In the genomic region with DNA sequence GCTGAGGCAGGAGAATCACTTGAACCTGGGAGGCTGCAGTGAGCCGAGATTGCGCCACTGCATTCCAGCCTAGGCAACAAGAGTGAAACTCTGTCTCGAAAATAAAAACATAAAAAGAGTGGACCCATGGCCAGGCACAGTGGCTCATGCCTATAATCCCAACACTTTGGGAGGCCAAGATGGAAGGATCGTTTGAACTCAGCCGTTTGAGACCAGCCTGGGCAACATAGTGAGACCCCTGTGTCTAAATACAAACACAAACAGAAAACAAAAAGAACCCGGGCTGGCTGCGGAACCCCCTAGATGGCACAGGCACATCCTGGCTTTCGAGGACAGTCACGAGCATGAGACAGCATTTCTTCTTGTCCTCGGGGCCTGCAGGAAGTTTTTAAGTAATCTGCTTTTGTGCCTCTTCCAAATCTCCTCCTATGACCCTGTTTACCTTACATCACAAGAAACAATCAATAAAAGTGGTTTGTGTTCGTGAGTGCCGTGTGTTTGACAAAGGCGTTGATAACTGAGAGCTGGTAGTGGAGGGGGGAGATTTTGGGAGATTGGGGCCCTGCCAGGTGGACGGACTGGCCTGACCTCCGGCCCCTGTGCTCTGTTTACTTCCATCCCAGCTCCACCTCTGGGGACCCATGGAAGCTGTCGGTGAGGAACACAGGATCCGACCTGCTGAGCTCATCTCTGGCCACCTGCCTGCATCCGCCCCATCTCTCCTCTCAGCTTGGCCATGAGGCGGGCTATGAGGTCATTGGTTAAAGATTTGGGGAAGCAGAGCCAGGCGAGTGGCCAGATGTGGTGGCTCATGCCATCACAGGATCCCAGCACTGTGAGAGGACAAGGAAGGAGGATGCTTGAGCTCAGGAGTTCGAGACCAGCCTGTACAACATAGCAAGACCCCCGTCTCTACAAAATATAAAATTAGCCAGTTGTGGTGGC, we compare ENCODE assay signal across 1 cellular context.
A peak's percentile ranks its signal among the peaks of the same experiment; 100 is the strongest.
TF ChIP-seq lines count a peak whose summit lies in the region.

No MANE protein-coding gene starts in this region.

TF ChIP-seq in K562, 482 proteins besides CTCF, POLR2A, EP300 and RAD21 (continued from another document and continues in another):
- TF ChIP-seq ZNF263 (CRISPR knock-in tag; IDR thresholded peaks at IDR 0.05; ENCODE audit: borderline replicate concordance), result peak; percentile 37; the same call in 1 of the 2 replicates
- TF ChIP-seq SNRNP70 (optimal IDR thresholded peaks at IDR 0.05; ENCODE audit: low read depth, low read length), result no peak
- no peak for TF ChIP-seq NELFE (IDR thresholded peaks at IDR 0.05; ENCODE audit: insufficient read depth, insufficient read length)
- TF ChIP-seq FOXK2 (conservative IDR thresholded peaks at IDR 0.05 in 1 of 2, IDR thresholded peaks at IDR 0.05 in 1 of 2; ENCODE audit: low read depth in 2 of 2), result peak; percentile 68 to 73
- TF ChIP-seq, protein P1, sequence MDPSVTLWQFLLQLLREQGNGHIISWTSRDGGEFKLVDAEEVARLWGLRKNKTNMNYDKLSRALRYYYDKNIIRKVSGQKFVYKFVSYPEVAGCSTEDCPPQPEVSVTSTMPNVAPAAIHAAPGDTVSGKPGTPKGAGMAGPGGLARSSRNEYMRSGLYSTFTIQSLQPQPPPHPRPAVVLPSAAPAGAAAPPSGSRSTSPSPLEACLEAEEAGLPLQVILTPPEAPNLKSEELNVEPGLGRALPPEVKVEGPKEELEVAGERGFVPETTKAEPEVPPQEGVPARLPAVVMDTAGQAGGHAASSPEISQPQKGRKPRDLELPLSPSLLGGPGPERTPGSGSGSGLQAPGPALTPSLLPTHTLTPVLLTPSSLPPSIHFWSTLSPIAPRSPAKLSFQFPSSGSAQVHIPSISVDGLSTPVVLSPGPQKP (CRISPR knock-in tag; IDR thresholded peaks at IDR 0.05), result no peak
- TF ChIP-seq, protein P2, sequence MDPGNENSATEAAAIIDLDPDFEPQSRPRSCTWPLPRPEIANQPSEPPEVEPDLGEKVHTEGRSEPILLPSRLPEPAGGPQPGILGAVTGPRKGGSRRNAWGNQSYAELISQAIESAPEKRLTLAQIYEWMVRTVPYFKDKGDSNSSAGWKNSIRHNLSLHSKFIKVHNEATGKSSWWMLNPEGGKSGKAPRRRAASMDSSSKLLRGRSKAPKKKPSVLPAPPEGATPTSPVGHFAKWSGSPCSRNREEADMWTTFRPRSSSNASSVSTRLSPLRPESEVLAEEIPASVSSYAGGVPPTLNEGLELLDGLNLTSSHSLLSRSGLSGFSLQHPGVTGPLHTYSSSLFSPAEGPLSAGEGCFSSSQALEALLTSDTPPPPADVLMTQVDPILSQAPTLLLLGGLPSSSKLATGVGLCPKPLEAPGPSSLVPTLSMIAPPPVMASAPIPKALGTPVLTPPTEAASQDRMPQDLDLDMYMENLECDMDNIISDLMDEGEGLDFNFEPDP (CRISPR knock-in tag; IDR thresholded peaks at IDR 0.05), result no peak
- no peak for TF ChIP-seq PML (IDR thresholded peaks at IDR 0.05; ENCODE audit: low read length)
- TF ChIP-seq, protein P3, sequence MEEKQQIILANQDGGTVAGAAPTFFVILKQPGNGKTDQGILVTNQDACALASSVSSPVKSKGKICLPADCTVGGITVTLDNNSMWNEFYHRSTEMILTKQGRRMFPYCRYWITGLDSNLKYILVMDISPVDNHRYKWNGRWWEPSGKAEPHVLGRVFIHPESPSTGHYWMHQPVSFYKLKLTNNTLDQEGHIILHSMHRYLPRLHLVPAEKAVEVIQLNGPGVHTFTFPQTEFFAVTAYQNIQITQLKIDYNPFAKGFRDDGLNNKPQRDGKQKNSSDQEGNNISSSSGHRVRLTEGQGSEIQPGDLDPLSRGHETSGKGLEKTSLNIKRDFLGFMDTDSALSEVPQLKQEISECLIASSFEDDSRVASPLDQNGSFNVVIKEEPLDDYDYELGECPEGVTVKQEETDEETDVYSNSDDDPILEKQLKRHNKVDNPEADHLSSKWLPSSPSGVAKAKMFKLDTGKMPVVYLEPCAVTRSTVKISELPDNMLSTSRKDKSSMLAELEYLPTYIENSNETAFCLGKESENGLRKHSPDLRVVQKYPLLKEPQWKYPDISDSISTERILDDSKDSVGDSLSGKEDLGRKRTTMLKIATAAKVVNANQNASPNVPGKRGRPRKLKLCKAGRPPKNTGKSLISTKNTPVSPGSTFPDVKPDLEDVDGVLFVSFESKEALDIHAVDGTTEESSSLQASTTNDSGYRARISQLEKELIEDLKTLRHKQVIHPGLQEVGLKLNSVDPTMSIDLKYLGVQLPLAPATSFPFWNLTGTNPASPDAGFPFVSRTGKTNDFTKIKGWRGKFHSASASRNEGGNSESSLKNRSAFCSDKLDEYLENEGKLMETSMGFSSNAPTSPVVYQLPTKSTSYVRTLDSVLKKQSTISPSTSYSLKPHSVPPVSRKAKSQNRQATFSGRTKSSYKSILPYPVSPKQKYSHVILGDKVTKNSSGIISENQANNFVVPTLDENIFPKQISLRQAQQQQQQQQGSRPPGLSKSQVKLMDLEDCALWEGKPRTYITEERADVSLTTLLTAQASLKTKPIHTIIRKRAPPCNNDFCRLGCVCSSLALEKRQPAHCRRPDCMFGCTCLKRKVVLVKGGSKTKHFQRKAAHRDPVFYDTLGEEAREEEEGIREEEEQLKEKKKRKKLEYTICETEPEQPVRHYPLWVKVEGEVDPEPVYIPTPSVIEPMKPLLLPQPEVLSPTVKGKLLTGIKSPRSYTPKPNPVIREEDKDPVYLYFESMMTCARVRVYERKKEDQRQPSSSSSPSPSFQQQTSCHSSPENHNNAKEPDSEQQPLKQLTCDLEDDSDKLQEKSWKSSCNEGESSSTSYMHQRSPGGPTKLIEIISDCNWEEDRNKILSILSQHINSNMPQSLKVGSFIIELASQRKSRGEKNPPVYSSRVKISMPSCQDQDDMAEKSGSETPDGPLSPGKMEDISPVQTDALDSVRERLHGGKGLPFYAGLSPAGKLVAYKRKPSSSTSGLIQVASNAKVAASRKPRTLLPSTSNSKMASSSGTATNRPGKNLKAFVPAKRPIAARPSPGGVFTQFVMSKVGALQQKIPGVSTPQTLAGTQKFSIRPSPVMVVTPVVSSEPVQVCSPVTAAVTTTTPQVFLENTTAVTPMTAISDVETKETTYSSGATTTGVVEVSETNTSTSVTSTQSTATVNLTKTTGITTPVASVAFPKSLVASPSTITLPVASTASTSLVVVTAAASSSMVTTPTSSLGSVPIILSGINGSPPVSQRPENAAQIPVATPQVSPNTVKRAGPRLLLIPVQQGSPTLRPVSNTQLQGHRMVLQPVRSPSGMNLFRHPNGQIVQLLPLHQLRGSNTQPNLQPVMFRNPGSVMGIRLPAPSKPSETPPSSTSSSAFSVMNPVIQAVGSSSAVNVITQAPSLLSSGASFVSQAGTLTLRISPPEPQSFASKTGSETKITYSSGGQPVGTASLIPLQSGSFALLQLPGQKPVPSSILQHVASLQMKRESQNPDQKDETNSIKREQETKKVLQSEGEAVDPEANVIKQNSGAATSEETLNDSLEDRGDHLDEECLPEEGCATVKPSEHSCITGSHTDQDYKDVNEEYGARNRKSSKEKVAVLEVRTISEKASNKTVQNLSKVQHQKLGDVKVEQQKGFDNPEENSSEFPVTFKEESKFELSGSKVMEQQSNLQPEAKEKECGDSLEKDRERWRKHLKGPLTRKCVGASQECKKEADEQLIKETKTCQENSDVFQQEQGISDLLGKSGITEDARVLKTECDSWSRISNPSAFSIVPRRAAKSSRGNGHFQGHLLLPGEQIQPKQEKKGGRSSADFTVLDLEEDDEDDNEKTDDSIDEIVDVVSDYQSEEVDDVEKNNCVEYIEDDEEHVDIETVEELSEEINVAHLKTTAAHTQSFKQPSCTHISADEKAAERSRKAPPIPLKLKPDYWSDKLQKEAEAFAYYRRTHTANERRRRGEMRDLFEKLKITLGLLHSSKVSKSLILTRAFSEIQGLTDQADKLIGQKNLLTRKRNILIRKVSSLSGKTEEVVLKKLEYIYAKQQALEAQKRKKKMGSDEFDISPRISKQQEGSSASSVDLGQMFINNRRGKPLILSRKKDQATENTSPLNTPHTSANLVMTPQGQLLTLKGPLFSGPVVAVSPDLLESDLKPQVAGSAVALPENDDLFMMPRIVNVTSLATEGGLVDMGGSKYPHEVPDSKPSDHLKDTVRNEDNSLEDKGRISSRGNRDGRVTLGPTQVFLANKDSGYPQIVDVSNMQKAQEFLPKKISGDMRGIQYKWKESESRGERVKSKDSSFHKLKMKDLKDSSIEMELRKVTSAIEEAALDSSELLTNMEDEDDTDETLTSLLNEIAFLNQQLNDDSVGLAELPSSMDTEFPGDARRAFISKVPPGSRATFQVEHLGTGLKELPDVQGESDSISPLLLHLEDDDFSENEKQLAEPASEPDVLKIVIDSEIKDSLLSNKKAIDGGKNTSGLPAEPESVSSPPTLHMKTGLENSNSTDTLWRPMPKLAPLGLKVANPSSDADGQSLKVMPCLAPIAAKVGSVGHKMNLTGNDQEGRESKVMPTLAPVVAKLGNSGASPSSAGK (IDR thresholded peaks at IDR 0.05), result peak; percentile 81
- TF ChIP-seq BRD4 (IDR thresholded peaks at IDR 0.05), result no peak
- TF ChIP-seq, protein P4, sequence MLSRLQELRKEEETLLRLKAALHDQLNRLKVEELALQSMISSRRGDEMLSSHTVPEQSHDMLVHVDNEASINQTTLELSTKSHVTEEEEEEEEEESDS (CRISPR knock-in tag; IDR thresholded peaks at IDR 0.05), result no peak
- no peak for TF ChIP-seq HSF4 (CRISPR knock-in tag; IDR thresholded peaks at IDR 0.05; ENCODE audit: borderline replicate concordance)
- TF ChIP-seq ARID1B (IDR thresholded peaks at IDR 0.05), result peak; percentile 68
- no peak for TF ChIP-seq ZNF124 (CRISPR knock-in tag; IDR thresholded peaks at IDR 0.05)
- TF ChIP-seq, protein P5, sequence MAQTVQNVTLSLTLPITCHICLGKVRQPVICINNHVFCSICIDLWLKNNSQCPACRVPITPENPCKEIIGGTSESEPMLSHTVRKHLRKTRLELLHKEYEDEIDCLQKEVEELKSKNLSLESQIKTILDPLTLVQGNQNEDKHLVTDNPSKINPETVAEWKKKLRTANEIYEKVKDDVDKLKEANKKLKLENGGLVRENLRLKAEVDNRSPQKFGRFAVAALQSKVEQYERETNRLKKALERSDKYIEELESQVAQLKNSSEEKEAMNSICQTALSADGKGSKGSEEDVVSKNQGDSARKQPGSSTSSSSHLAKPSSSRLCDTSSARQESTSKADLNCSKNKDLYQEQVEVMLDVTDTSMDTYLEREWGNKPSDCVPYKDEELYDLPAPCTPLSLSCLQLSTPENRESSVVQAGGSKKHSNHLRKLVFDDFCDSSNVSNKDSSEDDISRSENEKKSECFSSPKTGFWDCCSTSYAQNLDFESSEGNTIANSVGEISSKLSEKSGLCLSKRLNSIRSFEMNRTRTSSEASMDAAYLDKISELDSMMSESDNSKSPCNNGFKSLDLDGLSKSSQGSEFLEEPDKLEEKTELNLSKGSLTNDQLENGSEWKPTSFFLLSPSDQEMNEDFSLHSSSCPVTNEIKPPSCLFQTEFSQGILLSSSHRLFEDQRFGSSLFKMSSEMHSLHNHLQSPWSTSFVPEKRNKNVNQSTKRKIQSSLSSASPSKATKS (CRISPR knock-in tag; IDR thresholded peaks at IDR 0.05), result no peak
- TF ChIP-seq TBP (optimal IDR thresholded peaks at IDR 0.05; ENCODE audit: low read depth, low read length), result no peak
- TF ChIP-seq TEAD4 (IDR thresholded peaks at IDR 0.05; ENCODE audit: low read length), result peak; percentile 34; the same call in 1 of the 2 replicates
- no peak for TF ChIP-seq TEAD4 (CRISPR knock-in tag; IDR thresholded peaks at IDR 0.05; ENCODE audit: borderline replicate concordance)
- no peak for TF ChIP-seq SRSF9 (IDR thresholded peaks at IDR 0.05; ENCODE audit: borderline replicate concordance, low read depth, low read length)
- TF ChIP-seq ZFX (CRISPR knock-in tag; IDR thresholded peaks at IDR 0.05), result peak; percentile 67
- no peak for TF ChIP-seq DACH1 (IDR thresholded peaks at IDR 0.05; ENCODE audit: partially characterized antibody)
- TF ChIP-seq HDAC8 (tag; IDR thresholded peaks at IDR 0.05), result peak; percentile 30; the same call in 1 of the 2 replicates
- TF ChIP-seq CHD4 (IDR thresholded peaks at IDR 0.05; ENCODE audit: insufficient read depth, insufficient replicate concordance, low read depth, low read length, poor library complexity, severe bottlenecking), result no peak
- no peak for TF ChIP-seq THRAP3 (IDR thresholded peaks at IDR 0.05; ENCODE audit: borderline replicate concordance)
- peak; percentile 61; the same call in 1 of the 2 replicates for TF ChIP-seq LEF1 (IDR thresholded peaks at IDR 0.05)
- TF ChIP-seq ZNF24 (IDR thresholded peaks at IDR 0.05), result 0 out of 2 replicates have a peak, but pooled peaks have one; percentile 3
- no peak for TF ChIP-seq POLR2H (tag; IDR thresholded peaks at IDR 0.05; ENCODE audit: low read depth)
- TF ChIP-seq FOXK1 (CRISPR knock-in tag; IDR thresholded peaks at IDR 0.05; ENCODE audit: borderline replicate concordance), result no peak
- TF ChIP-seq YY1 (IDR thresholded peaks at IDR 0.05; ENCODE audit: borderline replicate concordance in 1 of 3, control insufficient read depth in 1 of 3, extremely low read depth in 1 of 3, insufficient read depth in 3 of 3, insufficient read length in 1 of 3, insufficient replicate concordance in 2 of 3, low read depth in 1 of 3, low read length in 2 of 3), result no peak
- TF ChIP-seq, protein P6, sequence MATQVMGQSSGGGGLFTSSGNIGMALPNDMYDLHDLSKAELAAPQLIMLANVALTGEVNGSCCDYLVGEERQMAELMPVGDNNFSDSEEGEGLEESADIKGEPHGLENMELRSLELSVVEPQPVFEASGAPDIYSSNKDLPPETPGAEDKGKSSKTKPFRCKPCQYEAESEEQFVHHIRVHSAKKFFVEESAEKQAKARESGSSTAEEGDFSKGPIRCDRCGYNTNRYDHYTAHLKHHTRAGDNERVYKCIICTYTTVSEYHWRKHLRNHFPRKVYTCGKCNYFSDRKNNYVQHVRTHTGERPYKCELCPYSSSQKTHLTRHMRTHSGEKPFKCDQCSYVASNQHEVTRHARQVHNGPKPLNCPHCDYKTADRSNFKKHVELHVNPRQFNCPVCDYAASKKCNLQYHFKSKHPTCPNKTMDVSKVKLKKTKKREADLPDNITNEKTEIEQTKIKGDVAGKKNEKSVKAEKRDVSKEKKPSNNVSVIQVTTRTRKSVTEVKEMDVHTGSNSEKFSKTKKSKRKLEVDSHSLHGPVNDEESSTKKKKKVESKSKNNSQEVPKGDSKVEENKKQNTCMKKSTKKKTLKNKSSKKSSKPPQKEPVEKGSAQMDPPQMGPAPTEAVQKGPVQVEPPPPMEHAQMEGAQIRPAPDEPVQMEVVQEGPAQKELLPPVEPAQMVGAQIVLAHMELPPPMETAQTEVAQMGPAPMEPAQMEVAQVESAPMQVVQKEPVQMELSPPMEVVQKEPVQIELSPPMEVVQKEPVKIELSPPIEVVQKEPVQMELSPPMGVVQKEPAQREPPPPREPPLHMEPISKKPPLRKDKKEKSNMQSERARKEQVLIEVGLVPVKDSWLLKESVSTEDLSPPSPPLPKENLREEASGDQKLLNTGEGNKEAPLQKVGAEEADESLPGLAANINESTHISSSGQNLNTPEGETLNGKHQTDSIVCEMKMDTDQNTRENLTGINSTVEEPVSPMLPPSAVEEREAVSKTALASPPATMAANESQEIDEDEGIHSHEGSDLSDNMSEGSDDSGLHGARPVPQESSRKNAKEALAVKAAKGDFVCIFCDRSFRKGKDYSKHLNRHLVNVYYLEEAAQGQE (CRISPR knock-in tag; IDR thresholded peaks at IDR 0.05; ENCODE audit: low read depth), result no peak
- TF ChIP-seq SLC30A9 (CRISPR knock-in tag; IDR thresholded peaks at IDR 0.05), result no peak
- no peak for TF ChIP-seq POLR2B (IDR thresholded peaks at IDR 0.05; ENCODE audit: low read depth, partially characterized antibody)
- no peak for TF ChIP-seq HMG20B (CRISPR knock-in tag; IDR thresholded peaks at IDR 0.05)
- TF ChIP-seq MEF2A (IDR thresholded peaks at IDR 0.05; ENCODE audit: control insufficient read depth, low read depth, low read length), result no peak
